Comparison of ENCODE assay signal across 8 cellular contexts in genomic region chr19:52170863-52171320, GRCh38. TPM values are rescaled to one million over a fixed set of nuclear protein-coding genes. Genes with fewer than 3 reads are reported as not detected.
A peak's percentile ranks its signal among the peaks of the same experiment; 100 is the strongest.
DNase-seq lines count a peak whose midpoint lies in the region; ATAC-seq and TF ChIP-seq lines count a peak whose summit lies in the region.

No MANE protein-coding gene starts in this region.

- H3K27me3 Mint-ChIP-seq in H9 (ENCODE audit: low read depth): peaks cover 8% of the 10 kb centered on the region
- H3K27me3 Mint-ChIP-seq in naive B cell: no peaks in the 10 kb centered on the region

- H3K14ac ChIP-seq in H9 (ENCODE audit: insufficient read depth, low read length): no peak overlapping the region

- H2BK20ac ChIP-seq in H9 (ENCODE audit: low read depth, low read length, poor library complexity, severe bottlenecking): no peak overlapping the region

- TF ChIP-seq CTCF in H9 (conservative IDR thresholded peaks at IDR 0.05) (no peak), SU-DHL-6 (IDR thresholded peaks at IDR 0.05; ENCODE audit: insufficient read depth, low read length, poor library complexity, severe bottlenecking) (no peak), epithelial cell of proximal tubule (conservative IDR thresholded peaks at IDR 0.05; ENCODE audit: low read depth, low read length) (no peak)

- H3K27ac Mint-ChIP-seq in H9: peak overlapping the region in 2 of 3 experiments; percentile 48 to 94; a peak in 3 of 7 replicates
- H3K27ac Mint-ChIP-seq in naive B cell: peak overlapping the region; percentile 97 to 99 (median 98)

- no peaks in the 10 kb centered on the region for H3K79me1 ChIP-seq in H9 (ENCODE audit: insufficient read depth, low read depth, low read length, poor library complexity, severe bottlenecking)

- no peak overlapping the region for H2AK5ac ChIP-seq in H9 (ENCODE audit: insufficient read length, low read length)

- no peaks in the 10 kb centered on the region for H3K9me3 ChIP-seq in H9 (ENCODE audit: control insufficient read depth, low read depth, low read length)
- H3K9me3 ChIP-seq in SU-DHL-6 (ENCODE audit: insufficient read depth, low read length): no peaks in the 10 kb centered on the region

- no peak overlapping the region for H3T11ph ChIP-seq in H9 (ENCODE audit: low read length)

- no peak overlapping the region for H4K91ac ChIP-seq in H9 (ENCODE audit: insufficient read length, low read depth, low read length)

- H3K9ac ChIP-seq in H9 (ENCODE audit: extremely low read depth, insufficient read length, low read length): peak overlapping the region; percentile 64
- peak overlapping the region; percentile 69 for H3K9ac ChIP-seq in SU-DHL-6 (ENCODE audit: low read length)

- no peak overlapping the region for H3K4ac ChIP-seq in H9 (ENCODE audit: low read depth, low read length)

- H3K23me2 ChIP-seq in H9 (ENCODE audit: insufficient read length, low read depth, low read length, poor library complexity, severe bottlenecking): peaks cover 14% of the 10 kb centered on the region

- no peak overlapping the region for H2BK120ac ChIP-seq in H9 (ENCODE audit: low read depth, low read length, poor library complexity, severe bottlenecking)

- no peaks in the 10 kb centered on the region for H3K27me3 ChIP-seq in H9 (ENCODE audit: insufficient read depth, low read length)
- no peaks in the 10 kb centered on the region for H3K27me3 ChIP-seq in SU-DHL-6 (ENCODE audit: low read length)

- no CpG with 5 or more reads among the region's 22 CpGs for WGBS in H9 (ENCODE audit: extremely low coverage, insufficient read length, low lambda C conversion rate)

- ATAC-seq in naive B cell (ENCODE audit: low read depth in 2 of 2) (peak; percentile 24), GM21367 (IDR thresholded peaks at IDR 0.05; ENCODE audit: unreplicated experiment) (no peak), HG02870 (IDR thresholded peaks at IDR 0.05; ENCODE audit: unreplicated experiment) (no peak), HG03139 (IDR thresholded peaks at IDR 0.05; ENCODE audit: unreplicated experiment) (no peak)

- no peak overlapping the region for H3K23ac ChIP-seq in H9 (ENCODE audit: insufficient read length, low read depth, low read length)

- H4K8ac ChIP-seq in H9 (replicated peaks; ENCODE audit: insufficient read length, low read depth, low read length): no peak overlapping the region

- H3K79me2 ChIP-seq in H9 (ENCODE audit: insufficient read depth, low read length) (no peaks in the 10 kb centered on the region; the same call in 1 of the 2 replicates), SU-DHL-6 (ENCODE audit: insufficient read depth, low read length) (0 out of 2 replicates have a peak, but pooled peaks cover 5% of the 10 kb centered on the region)

- no peak overlapping the region for H4K5ac ChIP-seq in H9 (ENCODE audit: insufficient read length, low read depth, low read length)

- H2AFZ ChIP-seq in H9 (ENCODE audit: low read length) (no peak overlapping the region), SU-DHL-6 (ENCODE audit: low read depth, low read length, severe bottlenecking) (peak overlapping the region; percentile 68)

- H2BK12ac ChIP-seq in H9 (ENCODE audit: insufficient read length, low read depth, low read length): no peak overlapping the region

- DNase-seq in D341Med (ENCODE audit: low spot score) (peak; percentile 62), H9 (peak; percentile 46), epithelial cell of proximal tubule (ENCODE audit: low read depth) (no peak), naive B cell (no peak)

- no peak overlapping the region for H2BK15ac ChIP-seq in H9 (ENCODE audit: low read depth, low read length)

- H3K9me2 ChIP-seq in SU-DHL-6 (replicated peaks; ENCODE audit: insufficient read depth, low read length): no peaks in the 10 kb centered on the region

- H3K9me3 Mint-ChIP-seq in H9: peaks cover 0 to 8% of the 10 kb centered on the region in 2 experiments; a peak in 4 of 5 replicates
- H3K9me3 Mint-ChIP-seq in naive B cell: peaks cover 0 to 4% (median 0%) of the 10 kb centered on the region in 7 donors

- H3K4me1 ChIP-seq in H9 (ENCODE audit: insufficient read depth, low read length): peaks cover 2% of the 10 kb centered on the region; the same call in 1 of the 2 replicates

- H2BK5ac ChIP-seq in H9 (ENCODE audit: insufficient read length, low read length): no peak overlapping the region

- H3K56ac ChIP-seq in H9 (ENCODE audit: insufficient read length, low read depth, low read length): no peak overlapping the region

- H3K4me3 Mint-ChIP-seq in H9 (peak overlapping the region; percentile 95 to 97), naive B cell (peak overlapping the region; percentile 97 to 100 (median 99))

- H3K4me2 ChIP-seq in H9 (ENCODE audit: insufficient read depth, insufficient read length, low read length) (peak overlapping the region; percentile 88), SU-DHL-6 (ENCODE audit: low read depth, low read length, poor library complexity, severe bottlenecking) (peak overlapping the region; percentile 61)

- H3K4me1 Mint-ChIP-seq in H9 (peaks cover 16 to 18% of the 10 kb centered on the region in 2 experiments), naive B cell (peaks cover 20 to 44% (median 23%) of the 10 kb centered on the region in 3 donors)

- peak overlapping the region; percentile 62 for H3K4me3 ChIP-seq in SU-DHL-6 (ENCODE audit: insufficient read depth, low read length, poor library complexity, severe bottlenecking)
- H3K4me3 ChIP-seq in epithelial cell of proximal tubule (ENCODE audit: low read depth, low read length): peak overlapping the region; percentile 99

- H3K27ac ChIP-seq in H9 (ENCODE audit: insufficient read length, low read depth, low read length) (no peak overlapping the region), SU-DHL-6 (ENCODE audit: low read depth, low read length) (peak overlapping the region; percentile 30; the same call in 1 of the 2 replicates)

- H3K36me3 ChIP-seq in SU-DHL-6 (ENCODE audit: low read length): no peaks in the 10 kb centered on the region

- H3F3A ChIP-seq in SU-DHL-6 (ENCODE audit: insufficient read depth): no peaks in the 10 kb centered on the region

- no peak overlapping the region for H3K18ac ChIP-seq in H9 (ENCODE audit: insufficient read length, low read depth, low read length)

- H4K20me1 ChIP-seq in H9 (ENCODE audit: control insufficient read depth, insufficient read depth, insufficient read length): no peaks in the 10 kb centered on the region
- H4K20me1 ChIP-seq in SU-DHL-6 (ENCODE audit: low read depth, low read length): no peaks in the 10 kb centered on the region

- H3K36me3 Mint-ChIP-seq in H9 (ENCODE audit: insufficient read depth in 1 of 3, low read depth in 3 of 3) (peaks cover 23 to 31% (median 24%) of the 10 kb centered on the region in 3 experiments), naive B cell (peaks cover 9 to 15% of the 10 kb centered on the region in 2 donors)

RNA-seq across cellular contexts. Expression of gene ZNF836, which starts 0.5 kb away (rescaled TPM):
- total RNA-seq in H9 (2021): 17.4 and 18.3 TPM in 2 replicates
- 3.0 and 6.8 TPM in 2 replicates for total RNA-seq in epithelial cell of proximal tubule
- polyA plus RNA-seq in naive B cell (ENCODE audit: low read depth in 6 of 6): 10 to 100 TPM in 4 of 6 donors, 1 to 10 TPM in 2; 8.2 to 21.1 (median 12.0) TPM

RNA-seq across cellular contexts. Expression of gene PPP2R1A, which starts 19.0 kb away (rescaled TPM):
- total RNA-seq in H9 (2021) (423 and 432 TPM in 2 replicates), epithelial cell of proximal tubule (329 and 367 TPM in 2 replicates)
- polyA plus RNA-seq in naive B cell (ENCODE audit: low read depth in 6 of 6): 100 to 1,000 TPM; 179 to 222 (median 202) TPM

RNA-seq across cellular contexts. Expression of gene ZNF616, which starts 31.2 kb away (rescaled TPM):
- total RNA-seq in H9 (2021): 31.3 and 32.0 TPM in 2 replicates
- 3.5 and 3.6 TPM in 2 replicates for total RNA-seq in epithelial cell of proximal tubule
- polyA plus RNA-seq in naive B cell (ENCODE audit: low read depth in 6 of 6): 1 to 10 TPM; 2.2 to 7.1 (median 4.9) TPM

Comparison
In these comparisons a context has a peak if more than half of its experiments do, and no peak if none do; other contexts are left out.
1. DNase-seq: peak in D341Med (single experiment) and H9 (single experiment); none in epithelial cell of proximal tubule (single experiment) and naive B cell (single experiment).
2. ATAC-seq: peak in naive B cell (2 of 2); none in GM21367 (single experiment), HG02870 (single experiment) and HG03139 (single experiment).